In genomic region chr12:124321040-124321481, GRCh38 we compare ENCODE assay signal across 2 cellular contexts.
A peak's percentile ranks its signal among the peaks of the same experiment; 100 is the strongest.
TF ChIP-seq lines count a peak whose summit lies in the region.

No MANE protein-coding gene starts in this region.

TF ChIP-seq in IMR-90, 13 proteins besides CTCF, POLR2A, EP300 and RAD21 (continued from another document):
- TF ChIP-seq CEBPB (IDR thresholded peaks at IDR 0.05; ENCODE audit: low read depth, low read length): no peak

TF ChIP-seq in WTC11, 78 proteins besides CTCF, POLR2A, EP300 and RAD21:
- TF ChIP-seq ERG (CRISPR knock-in tag; IDR thresholded peaks at IDR 0.05): 0 out of 2 replicates have a peak, but pooled peaks have one; percentile 26
- peak; percentile 78; the same call in 1 of the 2 replicates for TF ChIP-seq ESRRA (CRISPR knock-in tag; IDR thresholded peaks at IDR 0.05; ENCODE audit: borderline replicate concordance)
- peak; percentile 44; the same call in 1 of the 2 replicates for TF ChIP-seq CREM (CRISPR knock-in tag; IDR thresholded peaks at IDR 0.05)
- TF ChIP-seq HMGXB4 (CRISPR knock-in tag; IDR thresholded peaks at IDR 0.05): peak; percentile 5; the same call in 1 of the 2 replicates
- peak; percentile 31; the same call in 1 of the 2 replicates for TF ChIP-seq TEAD1 (CRISPR knock-in tag; IDR thresholded peaks at IDR 0.05)
- TF ChIP-seq CREB1 (CRISPR knock-in tag; IDR thresholded peaks at IDR 0.05): no peak; the same call in 1 of the 2 replicates
- no peak for TF ChIP-seq ZNF512 (CRISPR knock-in tag; IDR thresholded peaks at IDR 0.05; ENCODE audit: borderline replicate concordance)
- peak; percentile 50; the same call in 1 of the 2 replicates for TF ChIP-seq ZNF281 (CRISPR knock-in tag; IDR thresholded peaks at IDR 0.05)
